Comparison of ENCODE assay signal across 20 cellular contexts in the genomic region with DNA sequence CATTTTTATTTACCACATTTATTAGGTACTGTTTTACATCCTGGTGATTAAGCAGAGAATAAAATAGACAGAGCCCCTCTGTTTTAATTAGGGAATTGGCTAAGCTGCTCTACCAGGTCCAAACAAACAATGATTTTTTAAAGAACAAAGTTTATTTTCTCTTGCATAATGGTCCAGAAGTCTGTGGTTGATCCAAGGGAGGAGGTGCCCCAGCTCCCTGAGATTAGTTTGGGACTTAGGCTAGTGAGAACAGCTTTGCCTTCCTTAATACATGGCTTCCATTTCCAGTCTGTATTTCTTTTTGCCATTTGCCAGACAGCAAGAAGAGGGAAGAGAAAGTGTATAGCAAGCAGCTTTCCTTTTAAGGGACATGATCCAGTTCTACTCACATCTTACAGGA. TPM values are rescaled to one million over a fixed set of nuclear protein-coding genes. Genes with fewer than 3 reads are reported as not detected.
DNase-seq lines count a peak whose midpoint lies in the region; ATAC-seq and TF ChIP-seq lines count a peak whose summit lies in the region.
"Had no signal": no experiment of that assay in that cellular context is flagged by ENCODE, and none has a peak within 500 bp of the region (broad histone marks: within the 10 kb centered on the region; RNA-seq: fewer than 3 reads in every experiment).

No MANE protein-coding gene starts in this region.

- no peak overlapping the region for H3K27ac Mint-ChIP-seq in endodermal cell
- H3K27ac Mint-ChIP-seq: activated naive CD4-positive, alpha-beta T cell treated with anti-CD3 and anti-CD28 coated beads, Interleukin-2, amount 50 U/mL, for 24 hours; stimulated activated naive CD8-positive, alpha-beta T cell treated with anti-CD3 and anti-CD28 coated beads, Interleukin-15, Interleukin-2, amounts not matched to agents 100 ng/mL and 50 ng/mL, for 24 hours; T-helper 2 cell treated with Interferon-gamma antibody and Interleukin-4, amounts not matched to agents 5 μg/mL and 100 μg/mL, for 36 hours had no signal

- H3K79me2 ChIP-seq in SK-N-SH (ENCODE audit: insufficient read depth) (peaks cover 16% of the 10 kb centered on the region), osteoblast (ENCODE audit: insufficient read depth, low read length) (peaks cover 17% of the 10 kb centered on the region)

- H3K9me3 ChIP-seq in SK-N-SH (0 out of 2 replicates have a peak, but pooled peaks cover 2% of the 10 kb centered on the region), endodermal cell (ENCODE audit: control insufficient read depth, low read length) (peaks cover 12% of the 10 kb centered on the region), osteoblast (ENCODE audit: low read depth, low read length) (no peaks in the 10 kb centered on the region), gastroesophageal sphincter (peaks cover 0 to 4% (median 0%) of the 10 kb centered on the region in 3 donors), heart right ventricle (peaks cover 0 to 14% (median 0%) of the 10 kb centered on the region in 11 donors)
- H3K9me3 ChIP-seq: ovary, tibial artery had no signal

- H3K4me1 ChIP-seq in SK-N-SH (ENCODE audit: control insufficient read depth in 1 of 2, insufficient read depth in 2 of 2, low read depth in 1 of 2, low read length in 1 of 2) = peaks cover 9 to 11% of the 10 kb centered on the region in 2 experiments; a peak in 3 of 4 replicates
- H3K4me1 ChIP-seq in endodermal cell (ENCODE audit: control insufficient read depth, insufficient read depth, low read length) = peaks cover 8% of the 10 kb centered on the region
- H3K4me1 ChIP-seq in osteoblast (ENCODE audit: insufficient read depth, low read length) = peaks cover 24% of the 10 kb centered on the region
- H3K4me1 ChIP-seq in gastroesophageal sphincter = peaks cover 9 to 14% (median 10%) of the 10 kb centered on the region in 3 donors
- H3K4me1 ChIP-seq in heart right ventricle = peaks cover 5 to 33% (median 15%) of the 10 kb centered on the region in 9 donors

- TF ChIP-seq POLR2A in gastroesophageal sphincter (IDR thresholded peaks at IDR 0.05) = no peak

- POLR2A ChIA-PET in SK-N-SH (lab: Yijun Ruan, JAX) = no interaction called here

- H3K9me2 ChIP-seq in SK-N-SH = no peaks in the 10 kb centered on the region

- intact Hi-C loops in heart right ventricle (cut with DNase I) = loop anchor here in 1 of 10 donors (10.0 kb wide), 1 partner anchor 309 kb away; no protein-coding TSS in a partner anchor

- TF ChIP-seq EP300 in SK-N-SH (IDR thresholded peaks at IDR 0.05; ENCODE audit: borderline replicate concordance in 1 of 2, low read depth in 1 of 2, low read length in 1 of 2) (no peak), gastroesophageal sphincter (IDR thresholded peaks at IDR 0.05) (no peak)

- ATAC-seq in SK-N-SH treated with all-trans-retinoic acid at 6 μM for 48 hours (no peak), HG02884 (IDR thresholded peaks at IDR 0.05; ENCODE audit: unreplicated experiment) (no peak), gastroesophageal sphincter (no peak), heart right ventricle (no peak)
- ATAC-seq: right cardiac atrium had no signal

- H3K27me3 ChIP-seq in SK-N-SH (ENCODE audit: insufficient read depth) = no peaks in the 10 kb centered on the region
- H3K27me3 ChIP-seq in endodermal cell (ENCODE audit: control insufficient read depth, insufficient read depth, low read length, poor library complexity, severe bottlenecking) = no peaks in the 10 kb centered on the region
- H3K27me3 ChIP-seq in osteoblast (ENCODE audit: insufficient read depth, low read length) = no peaks in the 10 kb centered on the region
- no peaks in the 10 kb centered on the region for H3K27me3 ChIP-seq in gastroesophageal sphincter
- no peaks in the 10 kb centered on the region for H3K27me3 ChIP-seq in heart right ventricle
- H3K27me3 ChIP-seq: ovary, tibial artery had no signal

- peaks cover 22% of the 10 kb centered on the region for H3F3A ChIP-seq in SK-N-SH (replicated peaks; ENCODE audit: insufficient read depth)

- CTCF ChIA-PET in SK-N-SH (lab: Yijun Ruan, JAX) = interaction anchor here (1.0 to 1.9 kb wide), 4 partner anchors 13 to 461 kb away, joined by 3 to 6 read pairs (median 4); no protein-coding TSS in a partner anchor

- H3K9me3 Mint-ChIP-seq in endodermal cell = peaks cover 21% of the 10 kb centered on the region
- H3K9me3 Mint-ChIP-seq: central memory CD8-positive, alpha-beta T cell had no signal

- TF ChIP-seq RAD21 in SK-N-SH (IDR thresholded peaks at IDR 0.05; ENCODE audit: low read length) = no peak

- H3K27me3 Mint-ChIP-seq in endodermal cell (ENCODE audit: insufficient read depth) = no peaks in the 10 kb centered on the region
- H3K27me3 Mint-ChIP-seq: activated naive CD4-positive, alpha-beta T cell treated with anti-CD3 and anti-CD28 coated beads, Interleukin-2, amount 50 U/mL, for 24 hours; central memory CD8-positive, alpha-beta T cell; stimulated activated naive CD8-positive, alpha-beta T cell treated with anti-CD3 and anti-CD28 coated beads, Interleukin-15, Interleukin-2, amounts not matched to agents 100 ng/mL and 50 ng/mL, for 24 hours had no signal

- no peak overlapping the region for H3K4me3 Mint-ChIP-seq in endodermal cell
- H3K4me3 Mint-ChIP-seq: activated naive CD4-positive, alpha-beta T cell treated with anti-CD3 and anti-CD28 coated beads, Interleukin-2, amount 50 U/mL, for 24 hours; central memory CD8-positive, alpha-beta T cell; stimulated activated naive CD8-positive, alpha-beta T cell treated with anti-CD3 and anti-CD28 coated beads, Interleukin-15, Interleukin-2, amounts not matched to agents 100 ng/mL and 50 ng/mL, for 24 hours; T-helper 2 cell treated with Interferon-gamma antibody and Interleukin-4, amounts not matched to agents 5 μg/mL and 100 μg/mL, for 36 hours had no signal

- no peaks in the 10 kb centered on the region for H4K20me1 ChIP-seq in SK-N-SH (ENCODE audit: insufficient read depth)
- peaks cover 8% of the 10 kb centered on the region for H4K20me1 ChIP-seq in osteoblast (ENCODE audit: insufficient read depth, low read length)

- H3K36me3 ChIP-seq in SK-N-SH (replicated peaks in 1 of 2; ENCODE audit: control insufficient read depth in 1 of 2, insufficient read depth in 2 of 2, low read length in 1 of 2) (peaks cover under 1 to 3% of the 10 kb centered on the region in 2 experiments), endodermal cell (ENCODE audit: control insufficient read depth, insufficient read depth, low read length) (peaks cover 6% of the 10 kb centered on the region), osteoblast (ENCODE audit: insufficient read depth, low read length) (no peaks in the 10 kb centered on the region), gastroesophageal sphincter (peaks cover 0 to 7% of the 10 kb centered on the region in 2 donors), heart right ventricle (no peaks in the 10 kb centered on the region)
- H3K36me3 ChIP-seq: ovary, tibial artery had no signal

- no peak overlapping the region for H2AFZ ChIP-seq in SK-N-SH (ENCODE audit: low read depth)
- peak overlapping the region; percentile 3 for H2AFZ ChIP-seq in osteoblast (ENCODE audit: low read length)

- H3K4me3 ChIP-seq in SK-N-SH (ENCODE audit: low read depth in 2 of 2, low read length in 1 of 2) = no peak overlapping the region
- peak overlapping the region; percentile 65 for H3K4me3 ChIP-seq in endodermal cell (ENCODE audit: low read length)
- no peak overlapping the region for H3K4me3 ChIP-seq in osteoblast (ENCODE audit: insufficient read depth, low read length)
- no peak overlapping the region for H3K4me3 ChIP-seq in gastroesophageal sphincter
- no peak overlapping the region for H3K4me3 ChIP-seq in heart right ventricle
- H3K4me3 ChIP-seq: ovary, tibial artery had no signal

- no peak for DNase-seq in SK-N-SH
- no peak for DNase-seq in endodermal cell
- peak; percentile 6 for DNase-seq in osteoblast (ENCODE audit: insufficient read length, low spot score, missing footprints)
- DNase-seq in NCI-H226 = no peak
- no peak for DNase-seq in heart right ventricle
- DNase-seq: aorta, NCI-H187 treated with DMSO at 0.1 percent for 48 hours, ovary, right cardiac atrium, tibial artery had no signal

- no peak for TF ChIP-seq CTCF in SK-N-SH (IDR thresholded peaks at IDR 0.05)
- TF ChIP-seq CTCF in endodermal cell (conservative IDR thresholded peaks at IDR 0.05) = no peak
- no peak for TF ChIP-seq CTCF in osteoblast (IDR thresholded peaks at IDR 0.05; ENCODE audit: extremely low read depth, low read depth, low read length)
- TF ChIP-seq CTCF in gastroesophageal sphincter (IDR thresholded peaks at IDR 0.05) = no peak
- TF ChIP-seq CTCF in heart right ventricle (IDR thresholded peaks at IDR 0.05) = no peak

- H3K36me3 Mint-ChIP-seq in endodermal cell (ENCODE audit: low read depth) = peaks cover 24% of the 10 kb centered on the region

- H3K9ac ChIP-seq in SK-N-SH = no peak overlapping the region
- H3K9ac ChIP-seq in endodermal cell (ENCODE audit: extremely low read depth, low read length, poor library complexity, severe bottlenecking) = no peak overlapping the region

- no peak overlapping the region for H3K27ac ChIP-seq in SK-N-SH (ENCODE audit: low read depth in 2 of 2, low read length in 1 of 2)
- H3K27ac ChIP-seq in endodermal cell (ENCODE audit: low read depth, low read length) = no peak overlapping the region
- H3K27ac ChIP-seq in osteoblast (ENCODE audit: low read depth, low read length) = no peak overlapping the region
- no peak overlapping the region for H3K27ac ChIP-seq in gastroesophageal sphincter
- H3K27ac ChIP-seq in heart right ventricle = peak overlapping the region in 1 of 10 donors; percentile 60
- H3K27ac ChIP-seq: tibial artery had no signal

- H3K4me1 Mint-ChIP-seq in endodermal cell = peaks cover 14% of the 10 kb centered on the region

- 0 out of 2 replicates have a peak overlapping the region, but pooled peaks have one; percentile 9 for H3K4me2 ChIP-seq in SK-N-SH
- H3K4me2 ChIP-seq in osteoblast (ENCODE audit: insufficient read depth, low read length) = peak overlapping the region; percentile 8

RNA-seq across cellular contexts. Expression of a gene that starts 2.9 kb away (rescaled TPM):
- polyA plus RNA-seq in SK-N-SH (2012; rRNA removed) = 16.4 and 21.9 TPM in 2 replicates
- polyA plus RNA-seq in SK-N-SH (2012; cell fraction: cytosol; rRNA removed) = 22.1 and 23.9 TPM in 2 replicates
- 21.1 and 31.7 TPM in 2 replicates for polyA plus RNA-seq in SK-N-SH (2012; cell fraction: nucleus; rRNA removed)
- 10 to 100 TPM; 53.3 to 55.8 TPM for total RNA-seq in endodermal cell
- 30.4 TPM for polyA plus RNA-seq in endodermal cell (2013, experiment 1 of 2)
- 31.4 TPM for polyA plus RNA-seq in endodermal cell (2013, experiment 2 of 2)
- 42.1 and 43.4 TPM in 2 replicates for total RNA-seq in osteoblast
- 10 to 100 TPM; 24.2 to 40.3 (median 31.5) TPM for total RNA-seq in gastroesophageal sphincter
- total RNA-seq in heart right ventricle = 10 to 100 TPM; 15.7 to 28.8 (median 20.8) TPM
- 10 to 100 TPM in 1 of 2 donors, 1 to 10 TPM in 1; 8.9 to 14.0 TPM for polyA plus RNA-seq in heart right ventricle

RNA-seq across cellular contexts. Expression of a gene that starts 28.1 kb away (rescaled TPM):
- 0.08 TPM in 1 of 2 replicates, not detected in the other for polyA plus RNA-seq in SK-N-SH (2012; rRNA removed)
- 0.03 and 0.10 TPM in 2 replicates for polyA plus RNA-seq in SK-N-SH (2012; cell fraction: cytosol; rRNA removed)
- 0.21 and 0.23 TPM in 2 replicates for polyA plus RNA-seq in SK-N-SH (2012; cell fraction: nucleus; rRNA removed)
- 1 to 10 TPM in 1 of 2 donors, under 1 TPM in 1; 0.44 to 1.2 TPM for total RNA-seq in endodermal cell
- polyA plus RNA-seq in endodermal cell (2013, experiment 1 of 2) = 0.46 TPM
- polyA plus RNA-seq in endodermal cell (2013, experiment 2 of 2) = 0.37 TPM
- total RNA-seq in osteoblast = 0.29 and 0.36 TPM in 2 replicates
- total RNA-seq in gastroesophageal sphincter = 10 to 100 TPM; 12.5 to 21.3 (median 18.7) TPM
- 1 to 10 TPM in 9 of 10 donors, under 1 TPM in 1; 0.88 to 8.1 (median 1.5) TPM for total RNA-seq in heart right ventricle
- 1 to 10 TPM in 1 of 2 donors, under 1 TPM in 1; 0.35 to 4.0 TPM for polyA plus RNA-seq in heart right ventricle
- total RNA-seq: dermis microvascular lymphatic vessel endothelial cell, G401, HT1080 had no signal
